ENCODE assay signal across 10 cellular contexts in the genomic region with DNA sequence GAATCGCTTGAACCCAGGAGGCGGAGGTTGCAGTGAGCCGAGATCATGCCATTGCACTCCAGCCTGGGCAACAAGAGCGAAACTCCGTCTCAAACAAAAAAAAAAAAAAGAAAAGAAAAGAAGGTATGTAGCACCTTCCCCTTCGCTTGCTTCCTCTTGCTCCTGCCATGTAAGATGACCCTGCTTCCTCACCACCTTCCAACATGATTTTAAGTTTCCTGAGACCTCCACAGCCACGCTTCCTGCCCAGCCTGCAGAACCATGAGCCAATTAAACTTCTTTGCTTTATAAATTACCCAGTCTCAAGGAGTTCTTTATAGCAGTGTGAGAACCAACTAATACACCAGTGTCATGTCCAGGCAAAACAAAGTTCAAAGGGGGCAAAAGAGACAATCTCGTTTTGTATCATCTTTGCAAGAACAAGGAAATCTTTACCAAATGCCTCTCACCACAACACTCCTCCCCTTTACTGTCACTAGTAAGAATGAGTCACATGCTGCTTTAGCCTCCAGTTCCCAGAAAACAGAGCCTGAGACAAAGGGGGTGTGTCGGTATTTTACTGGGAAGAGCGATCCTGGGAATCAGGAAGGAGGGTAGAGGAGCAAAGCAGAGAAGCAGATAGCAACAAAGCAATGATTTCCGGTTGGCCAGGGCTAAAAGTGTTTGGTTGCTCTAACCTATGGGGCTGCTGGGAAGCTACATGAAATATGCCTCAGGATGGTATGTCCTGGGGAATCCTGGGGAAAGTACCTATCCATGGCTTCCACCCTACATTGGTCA. TPM values are rescaled to one million over a fixed set of nuclear protein-coding genes. Genes with fewer than 3 reads are reported as not detected.
DNase-seq lines count a peak whose midpoint lies in the region; ATAC-seq and TF ChIP-seq lines count a peak whose summit lies in the region.
"Had no signal": no experiment of that assay in that cellular context is flagged by ENCODE, and none has a peak within 500 bp of the region (broad histone marks: within the 10 kb centered on the region; RNA-seq: fewer than 3 reads in every experiment).

No MANE protein-coding gene starts in this region.

- H3K4me1 ChIP-seq in left ventricle myocardium inferior: peaks cover 46% of the 10 kb centered on the region

- no peaks in the 10 kb centered on the region for H3K36me3 ChIP-seq in left ventricle myocardium inferior
- H3K36me3 ChIP-seq: heart left ventricle had no signal

- intact Hi-C loops in left ventricle myocardium inferior (cut with micrococcal nuclease): no loop called here
- intact Hi-C loops in Right ventricle myocardium superior (cut with DNase I): no loop called here

- H3K4me3 Mint-ChIP-seq in type B pancreatic cell: no peak overlapping the region

- H3K27ac ChIP-seq in left ventricle myocardium inferior (replicated peaks): peak overlapping the region; percentile 37

- H3K27me3 ChIP-seq in left ventricle myocardium inferior (ENCODE audit: low read depth): no peaks in the 10 kb centered on the region
- H3K27me3 ChIP-seq: heart left ventricle had no signal

- ATAC-seq in Right ventricle myocardium superior (ENCODE audit: poor library complexity) (no peak), SK-N-SH treated with all-trans-retinoic acid at 6 μM for 48 hours (no peak)

- peaks cover 6% of the 10 kb centered on the region for H3K9me3 ChIP-seq in left ventricle myocardium inferior (replicated peaks)

- no peak for DNase-seq in left ventricle myocardium inferior
- DNase-seq in Right ventricle myocardium superior: no peak
- peak; percentile 48 to 58 for DNase-seq in activated T-cell treated with anti-CD3 and anti-CD28 coated beads, Interleukin-2, amount 50 U/mL, for 48 hours
- DNase-seq in hepatic stellate cell (ENCODE audit: low spot score): peak; percentile 84
- DNase-seq in type B pancreatic cell (ENCODE audit: extremely low spot score, unreplicated experiment): no peak
- no peak for DNase-seq in NCI-H1436 treated with DMSO at 0.1 percent for 48 hours (lab: John Stamatoyannopoulos, UW)
- DNase-seq in stimulated activated CD4-positive, alpha-beta T cell treated with anti-CD3 and anti-CD28 coated beads, Interleukin-12 subunit alpha, Interleukin-12 subunit beta, amount 100 ng/mL, for 4 hours: no peak
- DNase-seq: heart left ventricle; stimulated activated CD4-positive, alpha-beta T cell treated with anti-CD3 and anti-CD28 coated beads, Interleukin-4, amount 100 ng/mL, for 1 hour had no signal

- peaks cover 19% of the 10 kb centered on the region for H3K4me1 Mint-ChIP-seq in type B pancreatic cell (ENCODE audit: unreplicated experiment)

- no peak overlapping the region for H3K4me3 ChIP-seq in left ventricle myocardium inferior
- H3K4me3 ChIP-seq: heart left ventricle had no signal

- H3K27me3 Mint-ChIP-seq in type B pancreatic cell: no peaks in the 10 kb centered on the region

- no peaks in the 10 kb centered on the region for H3K36me3 Mint-ChIP-seq in type B pancreatic cell

- peaks cover 5% of the 10 kb centered on the region for H3K9me3 Mint-ChIP-seq in type B pancreatic cell

- TF ChIP-seq CTCF in left ventricle myocardium inferior (IDR thresholded peaks at IDR 0.05; ENCODE audit: borderline replicate concordance) (no peak), type B pancreatic cell (conservative IDR thresholded peaks at IDR 0.05) (no peak)

- peak overlapping the region; percentile 32 for H3K27ac Mint-ChIP-seq in type B pancreatic cell

TF ChIP-seq in SK-N-SH treated with all-trans-retinoic acid at 6 μM for 48 hours, 23 proteins besides CTCF, POLR2A, EP300 and RAD21:
- TF ChIP-seq RARB (CRISPR knock-in tag; IDR thresholded peaks at IDR 0.05) (no peak), GLIS3 (CRISPR knock-in tag; IDR thresholded peaks at IDR 0.05) (no peak)

RNA-seq across cellular contexts. Expression of a gene that starts 10.5 kb away (rescaled TPM):
- total RNA-seq in left ventricle myocardium inferior: 0.36 TPM
- total RNA-seq in Right ventricle myocardium superior: 0.54 TPM
- total RNA-seq in type B pancreatic cell (ENCODE audit: low replicate concordance): 0.17 and 6.9 TPM in 2 replicates

RNA-seq across cellular contexts. Expression of a gene that starts 32.3 kb away (rescaled TPM):
- total RNA-seq in left ventricle myocardium inferior (19.2 TPM), Right ventricle myocardium superior (26.4 TPM), type B pancreatic cell (ENCODE audit: low replicate concordance) (42.3 and 49.8 TPM in 2 replicates)

Comparison
In these comparisons a context has a peak if more than half of its experiments do, and no peak if none do; other contexts are left out.
1. DNase-seq: peak in activated T-cell treated with anti-CD3 and anti-CD28 coated beads, Interleukin-2, amount 50 U/mL, for 48 hours (2 of 2) and hepatic stellate cell (single experiment); none in left ventricle myocardium inferior (single experiment), Right ventricle myocardium superior (single experiment), type B pancreatic cell (single experiment), NCI-H1436 treated with DMSO at 0.1 percent for 48 hours (single experiment) and stimulated activated CD4-positive, alpha-beta T cell treated with anti-CD3 and anti-CD28 coated beads, Interleukin-12 subunit alpha, Interleukin-12 subunit beta, amount 100 ng/mL, for 4 hours (single experiment).